Comparison of ENCODE assay signal across 8 cellular contexts in the genomic region with DNA sequence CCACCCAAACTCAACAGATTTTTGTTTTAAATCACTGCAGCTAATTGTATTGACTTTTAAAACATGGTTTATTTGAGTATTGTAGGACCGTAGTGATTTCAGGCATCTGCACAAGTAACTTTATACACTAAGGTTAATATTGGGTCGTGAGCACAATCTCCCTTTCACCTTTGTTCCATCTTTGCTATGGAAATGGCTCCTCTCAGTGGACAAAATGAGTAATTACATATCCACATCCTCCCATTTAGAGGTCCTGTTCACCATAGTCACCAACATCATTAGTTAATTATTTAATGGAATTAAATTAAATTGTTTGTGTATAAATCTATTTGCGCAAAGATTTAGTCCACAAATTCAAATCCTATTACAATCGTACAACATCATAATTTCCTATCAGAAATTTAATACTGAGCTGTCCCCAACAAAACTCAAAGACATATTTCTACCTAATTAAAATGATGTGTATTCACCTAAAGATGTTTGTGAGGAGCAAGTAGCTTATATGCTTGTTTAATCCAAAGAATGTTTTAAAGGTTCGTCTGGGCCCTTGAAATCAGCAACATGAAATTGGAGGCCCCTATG.
DNase-seq lines count a peak whose midpoint lies in the region; ATAC-seq and TF ChIP-seq lines count a peak whose summit lies in the region.

No MANE protein-coding gene starts in this region.

- H4K20me1 ChIP-seq in hepatocyte (ENCODE audit: insufficient read depth, poor library complexity, severe bottlenecking): no peaks in the 10 kb centered on the region

- H3K27ac Mint-ChIP-seq in activated CD4-positive, alpha-beta memory T cell treated with anti-CD3 and anti-CD28 coated beads, Interleukin-2, amount 10 ng/mL, durations not matched to agents 7 days and 5 days: no peak overlapping the region

- H3K9me2 ChIP-seq in hepatocyte (replicated peaks; ENCODE audit: insufficient read depth): no peaks in the 10 kb centered on the region

- H3K36me3 ChIP-seq in hepatocyte (replicated peaks; ENCODE audit: insufficient read depth, low read depth) (no peaks in the 10 kb centered on the region), testis (ENCODE audit: low read depth, missing control alignments) (no peaks in the 10 kb centered on the region)

- in situ Hi-C loops in astrocyte of the spinal cord (cut with HindIII; ENCODE audit: low sequenced_read_pairs): no loop called here

- H2AFZ ChIP-seq in hepatocyte: no peak overlapping the region

- peak; percentile 50 for TF ChIP-seq CTCF in astrocyte of the spinal cord (IDR thresholded peaks at IDR 0.05; ENCODE audit: low read depth, low read length)
- TF ChIP-seq CTCF in hepatocyte (IDR thresholded peaks at IDR 0.05; ENCODE audit: poor library complexity): peak; percentile 82
- TF ChIP-seq CTCF in testis (IDR thresholded peaks at IDR 0.05): peak; percentile 71 to 92 (median 88)

- H3K4me2 ChIP-seq in hepatocyte: no peak overlapping the region

- no peak overlapping the region for H3K27ac ChIP-seq in hepatocyte
- H3K27ac ChIP-seq in testis: no peak overlapping the region

- H3K9me3 Mint-ChIP-seq in activated CD4-positive, alpha-beta memory T cell treated with anti-CD3 and anti-CD28 coated beads, Interleukin-2, amount 10 ng/mL, durations not matched to agents 7 days and 5 days: no peaks in the 10 kb centered on the region

- no peaks in the 10 kb centered on the region for H3K79me2 ChIP-seq in hepatocyte

- H3K4me1 ChIP-seq in hepatocyte (ENCODE audit: insufficient read depth) (no peaks in the 10 kb centered on the region), testis (no peaks in the 10 kb centered on the region)

- ATAC-seq in GM21526 (IDR thresholded peaks at IDR 0.05; ENCODE audit: low FRiP score, unreplicated experiment): peak; percentile 65

- H3K27me3 Mint-ChIP-seq in activated CD4-positive, alpha-beta memory T cell treated with anti-CD3 and anti-CD28 coated beads, Interleukin-2, amount 10 ng/mL, durations not matched to agents 7 days and 5 days: peaks cover 9% of the 10 kb centered on the region

- H3K27me3 ChIP-seq in hepatocyte (no peaks in the 10 kb centered on the region), testis (no peaks in the 10 kb centered on the region)

- H3K9me3 ChIP-seq in hepatocyte (ENCODE audit: low read depth) (no peaks in the 10 kb centered on the region), testis (no peaks in the 10 kb centered on the region)

- no peak overlapping the region for H3K4me3 ChIP-seq in astrocyte of the spinal cord (ENCODE audit: low read depth, low read length)
- no peak overlapping the region for H3K4me3 ChIP-seq in hepatocyte
- H3K4me3 ChIP-seq in testis: no peak overlapping the region

- no peaks in the 10 kb centered on the region for H3K36me3 Mint-ChIP-seq in activated CD4-positive, alpha-beta memory T cell treated with anti-CD3 and anti-CD28 coated beads, Interleukin-2, amount 10 ng/mL, durations not matched to agents 7 days and 5 days (ENCODE audit: low read depth)

- POLR2A ChIA-PET in activated CD4-positive, alpha-beta memory T cell treated with anti-CD3 and anti-CD28 coated beads, Interleukin-2, amount 10 ng/mL, durations not matched to agents 7 days and 5 days (lab: Charles Lee): no interaction called here

- CTCF ChIA-PET in activated CD4-positive, alpha-beta memory T cell treated with anti-CD3 and anti-CD28 coated beads, Interleukin-2, amount 10 ng/mL, durations not matched to agents 7 days and 5 days (lab: Charles Lee): interaction anchor here (0.7 to 2.0 kb wide), 8 partner anchors 13 to 910 kb away, joined by 3 to 10 read pairs (median 5); partner anchors contain the start of gene GAS1

- TF ChIP-seq POLR2A in testis (IDR thresholded peaks at IDR 0.05): no peak

- H3K4me3 Mint-ChIP-seq in activated CD4-positive, alpha-beta memory T cell treated with anti-CD3 and anti-CD28 coated beads, Interleukin-2, amount 10 ng/mL, durations not matched to agents 7 days and 5 days: no peak overlapping the region

- intact Hi-C loops in testis (cut with DNase I; ENCODE audit: low total_unique reads): loop anchor here (10.0 kb wide), 1 partner anchor 840 kb away; no protein-coding TSS in a partner anchor

- no peaks in the 10 kb centered on the region for H3K4me1 Mint-ChIP-seq in activated CD4-positive, alpha-beta memory T cell treated with anti-CD3 and anti-CD28 coated beads, Interleukin-2, amount 10 ng/mL, durations not matched to agents 7 days and 5 days

- DNase-seq in COLO829 (ENCODE audit: low spot score) (peak; percentile 71), NCI-H2081 (lab: John Stamatoyannopoulos, UW) (peak; percentile 47 to 55), astrocyte of the spinal cord (ENCODE audit: low read depth, low spot score) (peak; percentile 68), hepatocyte (ENCODE audit: low spot score) (peak; percentile 72), testis (no peak)
- DNase-seq in stimulated activated naive CD4-positive, alpha-beta T cell treated with Interleukin-2 at 50 U/mL for 16 hours (lab: John Stamatoyannopoulos, UW): no peak
- DNase-seq in activated CD4-positive, alpha-beta memory T cell treated with anti-CD3 and anti-CD28 coated beads, Interleukin-2, amount 10 ng/mL, durations not matched to agents 7 days and 5 days: no peak

- WGBS in hepatocyte (ENCODE audit: low lambda C conversion rate, missing lambda C conversion rate): under 1% methylated on average over 5 of the region's 5 CpGs
- WGBS in testis, 2 donors: 12 to 14% methylated on average over 5 of the region's 5 CpGs

Comparison
In these comparisons a context has a peak if more than half of its experiments do, and no peak if none do; other contexts are left out.
1. DNase-seq: peak in COLO829 (single experiment), NCI-H2081 (2 of 2), astrocyte of the spinal cord (single experiment) and hepatocyte (single experiment); none in testis (single experiment), stimulated activated naive CD4-positive, alpha-beta T cell treated with Interleukin-2 at 50 U/mL for 16 hours (single experiment) and activated CD4-positive, alpha-beta memory T cell treated with anti-CD3 and anti-CD28 coated beads, Interleukin-2, amount 10 ng/mL, durations not matched to agents 7 days and 5 days (single experiment).
2. Peak in every context shown above with its lines, with median percentiles within 50 percentile points of each other: CTCF ChIP-seq.